In genomic region chr9:36996677-36997076, GRCh38 we compare ENCODE assay signal across 1 cellular context.
TF ChIP-seq lines count a peak whose summit lies in the region.

No MANE protein-coding gene starts in this region.

TF ChIP-seq in H1, 55 proteins besides CTCF, POLR2A, EP300 and RAD21:
- TF ChIP-seq SP2 (IDR thresholded peaks at IDR 0.05; ENCODE audit: low read length) (no peak), RBBP5 (IDR thresholded peaks at IDR 0.05; ENCODE audit: borderline replicate concordance, low read depth, low read length) (no peak), PHF8 (conservative IDR thresholded peaks at IDR 0.05; ENCODE audit: low read depth, low read length) (no peak)
